1 cellular context compared by ENCODE assay signal in genomic region chr2:134314202-134314601, GRCh38.
TF ChIP-seq lines count a peak whose summit lies in the region.

No MANE protein-coding gene starts in this region.

TF ChIP-seq in GM23338, 12 proteins besides CTCF, POLR2A, EP300 and RAD21 (continued from another document):
- no peak for TF ChIP-seq ZNF462 (CRISPR knock-in tag; IDR thresholded peaks at IDR 0.05)
- TF ChIP-seq CREB1 (CRISPR knock-in tag; IDR thresholded peaks at IDR 0.05; ENCODE audit: low read depth): no peak
- TF ChIP-seq EZH2phosphoT487 (IDR thresholded peaks at IDR 0.05; ENCODE audit: unreplicated experiment): no peak
- TF ChIP-seq POLR2AphosphoS5 (IDR thresholded peaks at IDR 0.05; ENCODE audit: low read depth): no peak
- no peak for TF ChIP-seq STAT1 (IDR thresholded peaks at IDR 0.05; ENCODE audit: unreplicated experiment)
- TF ChIP-seq JUNB (IDR thresholded peaks at IDR 0.05; ENCODE audit: unreplicated experiment): no peak
- no peak for TF ChIP-seq EZH2 (IDR thresholded peaks at IDR 0.05; ENCODE audit: low read depth, unreplicated experiment)
- TF ChIP-seq REST (IDR thresholded peaks at IDR 0.05; ENCODE audit: unreplicated experiment): no peak
- no peak for TF ChIP-seq ZNF331 (CRISPR knock-in tag; IDR thresholded peaks at IDR 0.05; ENCODE audit: low read depth)
- TF ChIP-seq ETS1 (IDR thresholded peaks at IDR 0.05): no peak
- no peak for TF ChIP-seq ZNF114 (CRISPR knock-in tag; IDR thresholded peaks at IDR 0.05)
TF ChIP-seq in GM23338: peak in this region for 0.
